8 cellular contexts compared by ENCODE assay signal in the genomic region with DNA sequence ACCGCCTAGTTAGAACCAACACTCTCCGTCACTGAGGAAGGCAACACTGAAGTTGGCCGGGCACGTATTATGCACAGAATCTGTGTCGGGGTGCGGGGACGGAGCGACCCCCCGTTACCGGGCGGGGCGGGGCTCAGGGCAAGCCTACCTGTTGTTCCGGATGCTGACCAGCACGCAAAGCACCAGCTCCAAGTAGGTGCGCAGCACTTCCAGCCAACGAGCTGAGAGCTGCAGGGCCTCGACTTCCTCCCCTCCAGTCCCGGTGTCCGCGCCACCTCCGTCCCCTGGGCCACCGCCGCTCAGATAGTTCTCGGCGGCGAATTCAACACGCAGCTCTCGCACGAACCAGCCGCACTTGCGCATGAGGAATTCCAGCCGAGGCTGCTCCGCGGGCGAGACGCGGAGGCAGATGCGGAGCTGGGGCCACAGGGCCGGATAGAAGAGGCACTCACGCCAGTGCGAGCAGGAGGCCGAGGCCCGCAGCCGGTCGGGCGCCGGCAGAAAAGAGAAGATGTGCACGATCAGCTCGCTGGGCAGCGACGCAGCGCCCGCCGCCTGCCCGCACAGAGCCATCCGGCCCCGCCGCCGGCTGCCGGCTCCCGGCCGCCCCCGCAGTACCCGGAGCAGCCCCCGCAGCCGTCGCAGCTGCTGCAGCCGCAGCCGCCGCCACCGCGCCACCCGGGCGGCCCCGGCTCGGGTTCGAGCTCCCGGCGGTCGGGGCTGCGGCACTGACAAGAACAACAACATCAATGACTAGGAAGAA. TPM values are rescaled to one million over a fixed set of nuclear protein-coding genes. Genes with fewer than 3 reads are reported as not detected.
DNase-seq lines count a peak whose midpoint lies in the region; ATAC-seq and TF ChIP-seq lines count a peak whose summit lies in the region.

No MANE protein-coding gene starts in this region.

- no peaks in the 10 kb centered on the region for H3K9me3 ChIP-seq in CD8-positive, alpha-beta memory T cell (ENCODE audit: low read length)
- H3K9me3 ChIP-seq in body of pancreas: no peaks in the 10 kb centered on the region

- H3K27ac ChIP-seq in CD8-positive, alpha-beta memory T cell (ENCODE audit: low read depth, low read length): peak overlapping the region; percentile 100
- peak overlapping the region; percentile 97 to 100 (median 99) for H3K27ac ChIP-seq in body of pancreas

- H3K4me3 Mint-ChIP-seq in CD8-positive, alpha-beta memory T cell: peak overlapping the region; percentile 92 to 100 (median 100)
- peak overlapping the region; percentile 99 for H3K4me3 Mint-ChIP-seq in T-helper 1 cell treated with Interleukin-12 subunit alpha and Interleukin-12 subunit beta and Interleukin-4 antibody, amounts not matched to agents 30 μg/mL and 1 μg/mL, for 36 hours

- peak; percentile 34 to 71 (median 49) for DNase-seq in CD8-positive, alpha-beta memory T cell
- DNase-seq in body of pancreas (peak; percentile 54 to 60 (median 57)), iPS-NIHi11 (ENCODE audit: low spot score) (peak; percentile 83), epidermal melanocyte (ENCODE audit: insufficient read length, low spot score) (no peak)
- peak; percentile 27 for DNase-seq in stimulated activated CD4-positive, alpha-beta T cell treated with anti-CD3 and anti-CD28 coated beads, Interleukin-12 subunit alpha, Interleukin-12 subunit beta, amount 100 ng/mL, for 4 hours

- H3K9me3 Mint-ChIP-seq in CD8-positive, alpha-beta memory T cell: no peaks in the 10 kb centered on the region
- no peaks in the 10 kb centered on the region for H3K9me3 Mint-ChIP-seq in T-helper 1 cell treated with Interleukin-12 subunit alpha and Interleukin-12 subunit beta and Interleukin-4 antibody, amounts not matched to agents 30 μg/mL and 1 μg/mL, for 36 hours

- H3K36me3 Mint-ChIP-seq in CD8-positive, alpha-beta memory T cell: peaks cover 0 to 23% (median 1%) of the 10 kb centered on the region in 3 donors
- H3K36me3 Mint-ChIP-seq in T-helper 1 cell treated with Interleukin-12 subunit alpha and Interleukin-12 subunit beta and Interleukin-4 antibody, amounts not matched to agents 30 μg/mL and 1 μg/mL, for 36 hours (ENCODE audit: low read depth): peaks cover 3% of the 10 kb centered on the region

- H3K27me3 Mint-ChIP-seq in CD8-positive, alpha-beta memory T cell: no peaks in the 10 kb centered on the region
- H3K27me3 Mint-ChIP-seq in T-helper 1 cell treated with Interleukin-12 subunit alpha and Interleukin-12 subunit beta and Interleukin-4 antibody, amounts not matched to agents 30 μg/mL and 1 μg/mL, for 36 hours (ENCODE audit: low read depth): no peaks in the 10 kb centered on the region

- WGBS in body of pancreas, 2 donors: 0% methylated on average over 13 to 80 of the region's 81 CpGs

- peaks cover 48% of the 10 kb centered on the region for H3K4me1 ChIP-seq in CD8-positive, alpha-beta memory T cell (ENCODE audit: insufficient read depth, low read length)
- peaks cover 19% of the 10 kb centered on the region for H3K4me1 ChIP-seq in body of pancreas

- intact Hi-C loops in body of pancreas (cut with DNase I): no loop called here

- peak overlapping the region; percentile 96 to 100 (median 100) for H3K27ac Mint-ChIP-seq in CD8-positive, alpha-beta memory T cell
- H3K27ac Mint-ChIP-seq in T-helper 1 cell treated with Interleukin-12 subunit alpha and Interleukin-12 subunit beta and Interleukin-4 antibody, amounts not matched to agents 30 μg/mL and 1 μg/mL, for 36 hours: peak overlapping the region; percentile 100

- CTCF ChIA-PET in CD8-positive, alpha-beta memory T cell (lab: Charles Lee): interaction anchor here (1.0 to 2.9 kb wide), 9 partner anchors 15 to 329 kb away, joined by 3 to 9 read pairs (median 5); partner anchors contain the start of genes GEMIN2 and TRAPPC6B

- no peaks in the 10 kb centered on the region for H3K36me3 ChIP-seq in CD8-positive, alpha-beta memory T cell (ENCODE audit: insufficient read depth, low read length)
- H3K36me3 ChIP-seq in body of pancreas (replicated peaks in 1 of 2; ENCODE audit: insufficient read depth in 1 of 2, low read depth in 2 of 2): no peaks in the 10 kb centered on the region

- POLR2A ChIA-PET in CD8-positive, alpha-beta memory T cell (lab: Charles Lee): interaction anchor here (0.6 to 3.1 kb wide), 12 partner anchors 8 to 334 kb away, joined by 3 to 55 read pairs (median 11); partner anchors contain the start of genes GEMIN2, PNN, SEC23A and TRAPPC6B

- TF ChIP-seq CTCF in body of pancreas (IDR thresholded peaks at IDR 0.05): no peak

- no peaks in the 10 kb centered on the region for H3K27me3 ChIP-seq in CD8-positive, alpha-beta memory T cell (ENCODE audit: insufficient read depth, low read length, poor library complexity, severe bottlenecking)
- H3K27me3 ChIP-seq in body of pancreas: no peaks in the 10 kb centered on the region

- peak overlapping the region; percentile 97 for H3K4me3 ChIP-seq in CD8-positive, alpha-beta memory T cell (ENCODE audit: low read length)
- H3K4me3 ChIP-seq in body of pancreas: peak overlapping the region; percentile 88 to 92

- peaks cover 39 to 56% (median 56%) of the 10 kb centered on the region in 3 donors for H3K4me1 Mint-ChIP-seq in CD8-positive, alpha-beta memory T cell
- H3K4me1 Mint-ChIP-seq in T-helper 1 cell treated with Interleukin-12 subunit alpha and Interleukin-12 subunit beta and Interleukin-4 antibody, amounts not matched to agents 30 μg/mL and 1 μg/mL, for 36 hours (ENCODE audit: low read depth): peaks cover 36% of the 10 kb centered on the region

- TF ChIP-seq POLR2A in body of pancreas (IDR thresholded peaks at IDR 0.05): peak; percentile 26 to 46 (median 44)

- ATAC-seq in GM19324 (IDR thresholded peaks at IDR 0.05; ENCODE audit: low FRiP score, unreplicated experiment): peak; percentile 20
- peak; percentile 13 for ATAC-seq in HG03442 (IDR thresholded peaks at IDR 0.05; ENCODE audit: unreplicated experiment)
- peak; percentile 3 for ATAC-seq in body of pancreas

RNA-seq across cellular contexts. Expression of gene FBXO33, which starts 0.6 kb away (rescaled TPM):
- total RNA-seq in CD8-positive, alpha-beta memory T cell: 10 to 100 TPM; 19.4 to 20.1 TPM
- 15.3 TPM for polyA plus RNA-seq in CD8-positive, alpha-beta memory T cell
- total RNA-seq in body of pancreas: 10 to 100 TPM; 11.9 to 13.2 TPM
